ENCODE assay signal across 1 cellular context in the genomic region with DNA sequence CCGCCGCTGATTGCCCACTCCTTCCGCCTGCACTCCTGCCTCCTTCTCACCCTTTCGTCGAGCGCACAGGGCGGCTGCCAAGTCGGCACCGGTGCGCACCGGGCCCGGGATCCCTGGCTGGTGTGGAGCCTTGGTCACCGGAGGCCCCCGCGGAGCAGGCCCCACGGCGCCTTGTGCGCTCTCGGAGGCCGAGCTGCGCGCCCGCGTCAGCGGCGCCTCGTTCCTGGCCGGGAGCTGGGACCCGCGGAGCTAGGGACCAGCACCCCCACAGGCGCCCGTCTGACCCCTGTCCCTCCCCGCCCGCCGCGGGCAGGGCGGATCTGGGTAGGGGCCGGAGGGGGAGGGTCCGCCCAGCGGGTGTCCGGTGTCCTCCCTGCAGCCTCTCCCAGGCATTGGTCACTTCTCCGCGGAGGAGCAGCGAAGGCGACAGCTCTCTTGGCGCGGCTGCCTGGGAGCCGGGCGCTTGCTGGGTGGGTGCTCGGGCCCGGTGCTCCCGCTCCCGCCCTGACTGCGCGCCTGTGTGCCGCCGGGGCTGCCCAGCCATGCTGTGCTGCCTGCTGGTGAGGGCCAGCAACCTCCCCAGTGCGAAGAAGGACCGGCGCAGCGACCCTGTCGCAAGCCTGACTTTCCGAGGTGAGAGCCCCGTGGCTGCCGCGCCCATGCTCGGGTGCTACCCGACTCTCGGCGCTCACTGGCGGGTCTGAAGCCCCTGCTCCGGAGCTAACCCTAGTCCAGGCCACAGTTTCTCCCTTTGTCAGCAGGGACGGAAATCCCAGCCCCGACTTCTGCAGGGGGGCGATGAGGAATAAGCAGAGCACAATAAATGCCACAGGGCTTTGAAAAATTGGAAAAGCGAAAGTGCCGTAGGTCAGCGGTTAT.
TF ChIP-seq lines count a peak whose summit lies in the region.

No MANE protein-coding gene starts in this region.

TF ChIP-seq in HepG2, 621 proteins besides CTCF, POLR2A, EP300 and RAD21 (continued from another document and continues in another):
- TF ChIP-seq, protein P1, sequence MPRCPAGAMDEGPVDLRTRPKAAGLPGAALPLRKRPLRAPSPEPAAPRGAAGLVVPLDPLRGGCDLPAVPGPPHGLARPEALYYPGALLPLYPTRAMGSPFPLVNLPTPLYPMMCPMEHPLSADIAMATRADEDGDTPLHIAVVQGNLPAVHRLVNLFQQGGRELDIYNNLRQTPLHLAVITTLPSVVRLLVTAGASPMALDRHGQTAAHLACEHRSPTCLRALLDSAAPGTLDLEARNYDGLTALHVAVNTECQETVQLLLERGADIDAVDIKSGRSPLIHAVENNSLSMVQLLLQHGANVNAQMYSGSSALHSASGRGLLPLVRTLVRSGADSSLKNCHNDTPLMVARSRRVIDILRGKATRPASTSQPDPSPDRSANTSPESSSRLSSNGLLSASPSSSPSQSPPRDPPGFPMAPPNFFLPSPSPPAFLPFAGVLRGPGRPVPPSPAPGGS (CRISPR knock-in tag; IDR thresholded peaks at IDR 0.05), result peak; percentile 34; the same call in 1 of the 2 replicates
- 0 out of 2 replicates have a peak, but pooled peaks have one; percentile 29 for TF ChIP-seq ZNF124 (CRISPR knock-in tag; IDR thresholded peaks at IDR 0.05)
- TF ChIP-seq, protein P2, sequence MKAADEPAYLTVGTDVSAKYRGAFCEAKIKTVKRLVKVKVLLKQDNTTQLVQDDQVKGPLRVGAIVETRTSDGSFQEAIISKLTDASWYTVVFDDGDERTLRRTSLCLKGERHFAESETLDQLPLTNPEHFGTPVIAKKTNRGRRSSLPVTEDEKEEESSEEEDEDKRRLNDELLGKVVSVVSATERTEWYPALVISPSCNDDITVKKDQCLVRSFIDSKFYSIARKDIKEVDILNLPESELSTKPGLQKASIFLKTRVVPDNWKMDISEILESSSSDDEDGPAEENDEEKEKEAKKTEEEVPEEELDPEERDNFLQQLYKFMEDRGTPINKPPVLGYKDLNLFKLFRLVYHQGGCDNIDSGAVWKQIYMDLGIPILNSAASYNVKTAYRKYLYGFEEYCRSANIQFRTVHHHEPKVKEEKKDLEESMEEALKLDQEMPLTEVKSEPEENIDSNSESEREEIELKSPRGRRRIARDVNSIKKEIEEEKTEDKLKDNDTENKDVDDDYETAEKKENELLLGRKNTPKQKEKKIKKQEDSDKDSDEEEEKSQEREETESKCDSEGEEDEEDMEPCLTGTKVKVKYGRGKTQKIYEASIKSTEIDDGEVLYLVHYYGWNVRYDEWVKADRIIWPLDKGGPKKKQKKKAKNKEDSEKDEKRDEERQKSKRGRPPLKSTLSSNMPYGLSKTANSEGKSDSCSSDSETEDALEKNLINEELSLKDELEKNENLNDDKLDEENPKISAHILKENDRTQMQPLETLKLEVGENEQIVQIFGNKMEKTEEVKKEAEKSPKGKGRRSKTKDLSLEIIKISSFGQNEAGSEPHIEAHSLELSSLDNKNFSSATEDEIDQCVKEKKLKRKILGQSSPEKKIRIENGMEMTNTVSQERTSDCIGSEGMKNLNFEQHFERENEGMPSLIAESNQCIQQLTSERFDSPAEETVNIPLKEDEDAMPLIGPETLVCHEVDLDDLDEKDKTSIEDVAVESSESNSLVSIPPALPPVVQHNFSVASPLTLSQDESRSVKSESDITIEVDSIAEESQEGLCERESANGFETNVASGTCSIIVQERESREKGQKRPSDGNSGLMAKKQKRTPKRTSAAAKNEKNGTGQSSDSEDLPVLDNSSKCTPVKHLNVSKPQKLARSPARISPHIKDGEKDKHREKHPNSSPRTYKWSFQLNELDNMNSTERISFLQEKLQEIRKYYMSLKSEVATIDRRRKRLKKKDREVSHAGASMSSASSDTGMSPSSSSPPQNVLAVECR (CRISPR knock-in tag; IDR thresholded peaks at IDR 0.05; ENCODE audit: borderline replicate concordance), result no peak; the same call in 1 of the 2 replicates
- no peak for TF ChIP-seq ZFP37 (CRISPR knock-in tag; IDR thresholded peaks at IDR 0.05; ENCODE audit: borderline replicate concordance)
- no peak for TF ChIP-seq ZBTB38 (CRISPR knock-in tag; IDR thresholded peaks at IDR 0.05)
- no peak for TF ChIP-seq ZNF773 (CRISPR knock-in tag; IDR thresholded peaks at IDR 0.05; ENCODE audit: borderline replicate concordance)
- TF ChIP-seq ZNF589 (CRISPR knock-in tag; conservative IDR thresholded peaks at IDR 0.05), result no peak
- no peak for TF ChIP-seq KAT7 (CRISPR knock-in tag; IDR thresholded peaks at IDR 0.05; ENCODE audit: borderline replicate concordance)
- TF ChIP-seq ZNF556 (CRISPR knock-in tag; IDR thresholded peaks at IDR 0.05; ENCODE audit: borderline replicate concordance), result 0 out of 2 replicates have a peak, but pooled peaks have one; percentile 34
- TF ChIP-seq, protein P3, sequence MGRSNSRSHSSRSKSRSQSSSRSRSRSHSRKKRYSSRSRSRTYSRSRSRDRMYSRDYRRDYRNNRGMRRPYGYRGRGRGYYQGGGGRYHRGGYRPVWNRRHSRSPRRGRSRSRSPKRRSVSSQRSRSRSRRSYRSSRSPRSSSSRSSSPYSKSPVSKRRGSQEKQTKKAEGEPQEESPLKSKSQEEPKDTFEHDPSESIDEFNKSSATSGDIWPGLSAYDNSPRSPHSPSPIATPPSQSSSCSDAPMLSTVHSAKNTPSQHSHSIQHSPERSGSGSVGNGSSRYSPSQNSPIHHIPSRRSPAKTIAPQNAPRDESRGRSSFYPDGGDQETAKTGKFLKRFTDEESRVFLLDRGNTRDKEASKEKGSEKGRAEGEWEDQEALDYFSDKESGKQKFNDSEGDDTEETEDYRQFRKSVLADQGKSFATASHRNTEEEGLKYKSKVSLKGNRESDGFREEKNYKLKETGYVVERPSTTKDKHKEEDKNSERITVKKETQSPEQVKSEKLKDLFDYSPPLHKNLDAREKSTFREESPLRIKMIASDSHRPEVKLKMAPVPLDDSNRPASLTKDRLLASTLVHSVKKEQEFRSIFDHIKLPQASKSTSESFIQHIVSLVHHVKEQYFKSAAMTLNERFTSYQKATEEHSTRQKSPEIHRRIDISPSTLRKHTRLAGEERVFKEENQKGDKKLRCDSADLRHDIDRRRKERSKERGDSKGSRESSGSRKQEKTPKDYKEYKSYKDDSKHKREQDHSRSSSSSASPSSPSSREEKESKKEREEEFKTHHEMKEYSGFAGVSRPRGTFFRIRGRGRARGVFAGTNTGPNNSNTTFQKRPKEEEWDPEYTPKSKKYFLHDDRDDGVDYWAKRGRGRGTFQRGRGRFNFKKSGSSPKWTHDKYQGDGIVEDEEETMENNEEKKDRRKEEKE (IDR thresholded peaks at IDR 0.05), result no peak
- TF ChIP-seq, protein P4, sequence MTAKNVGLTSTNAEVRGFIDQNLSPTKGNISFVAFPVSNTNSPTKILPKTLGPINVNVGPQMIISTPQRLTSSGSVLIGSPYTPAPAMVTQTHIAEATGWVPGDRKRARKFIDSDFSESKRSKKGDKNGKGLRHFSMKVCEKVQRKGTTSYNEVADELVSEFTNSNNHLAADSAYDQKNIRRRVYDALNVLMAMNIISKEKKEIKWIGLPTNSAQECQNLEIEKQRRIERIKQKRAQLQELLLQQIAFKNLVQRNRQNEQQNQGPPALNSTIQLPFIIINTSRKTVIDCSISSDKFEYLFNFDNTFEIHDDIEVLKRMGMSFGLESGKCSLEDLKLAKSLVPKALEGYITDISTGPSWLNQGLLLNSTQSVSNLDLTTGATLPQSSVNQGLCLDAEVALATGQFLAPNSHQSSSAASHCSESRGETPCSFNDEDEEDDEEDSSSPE (CRISPR knock-in tag; IDR thresholded peaks at IDR 0.05), result peak; percentile 40; the same call in 1 of the 2 replicates
- TF ChIP-seq, protein P5, sequence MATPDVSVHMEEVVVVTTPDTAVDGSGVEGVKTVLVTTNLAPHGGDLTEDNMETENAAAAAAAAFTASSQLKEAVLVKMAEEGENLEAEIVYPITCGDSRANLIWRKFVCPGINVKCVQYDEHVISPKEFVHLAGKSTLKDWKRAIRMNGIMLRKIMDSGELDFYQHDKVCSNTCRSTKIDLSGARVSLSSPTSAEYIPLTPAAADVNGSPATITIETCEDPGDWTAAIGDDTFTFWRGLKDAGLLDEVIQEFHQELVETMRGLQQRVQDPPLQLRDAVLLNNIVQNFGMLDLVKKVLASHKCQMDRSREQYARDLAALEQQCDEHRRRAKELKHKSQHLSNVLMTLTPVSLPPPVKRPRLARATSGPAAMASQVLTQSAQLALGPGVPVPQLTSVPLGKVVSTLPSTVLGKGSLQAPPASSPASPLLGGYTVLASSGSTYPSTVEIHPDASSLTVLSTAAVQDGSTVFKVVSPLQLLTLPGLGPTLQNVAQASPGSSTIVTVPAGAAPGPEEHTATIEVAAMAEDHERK (CRISPR knock-in tag; IDR thresholded peaks at IDR 0.05; ENCODE audit: low read depth), result no peak
- TF ChIP-seq NR3C1 (CRISPR knock-in tag; IDR thresholded peaks at IDR 0.05), result no peak
- TF ChIP-seq FIP1L1 (IDR thresholded peaks at IDR 0.05; ENCODE audit: borderline replicate concordance, insufficient read depth, low read depth, low read length), result no peak
- no peak for TF ChIP-seq ZNF383 (CRISPR knock-in tag; IDR thresholded peaks at IDR 0.05; ENCODE audit: borderline replicate concordance)
- no peak for TF ChIP-seq JDP2 (CRISPR knock-in tag; IDR thresholded peaks at IDR 0.05; ENCODE audit: borderline replicate concordance)
- TF ChIP-seq, protein P6, sequence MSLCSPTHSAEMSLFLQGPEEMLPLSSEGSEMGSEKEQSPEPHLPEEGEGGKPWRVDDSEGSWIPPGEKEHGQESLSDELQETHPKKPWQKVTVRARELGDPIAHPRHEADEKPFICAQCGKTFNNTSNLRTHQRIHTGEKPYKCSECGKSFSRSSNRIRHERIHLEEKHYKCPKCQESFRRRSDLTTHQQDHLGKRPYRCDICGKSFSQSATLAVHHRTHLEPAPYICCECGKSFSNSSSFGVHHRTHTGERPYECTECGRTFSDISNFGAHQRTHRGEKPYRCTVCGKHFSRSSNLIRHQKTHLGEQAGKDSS (CRISPR knock-in tag; IDR thresholded peaks at IDR 0.05; ENCODE audit: borderline replicate concordance, low read depth), result no peak
- TF ChIP-seq SOX6 (IDR thresholded peaks at IDR 0.05), result no peak
- no peak for TF ChIP-seq SOX6 (CRISPR knock-in tag; IDR thresholded peaks at IDR 0.05)
- no peak for TF ChIP-seq POGZ (CRISPR knock-in tag; IDR thresholded peaks at IDR 0.05)
- TF ChIP-seq, protein P7, sequence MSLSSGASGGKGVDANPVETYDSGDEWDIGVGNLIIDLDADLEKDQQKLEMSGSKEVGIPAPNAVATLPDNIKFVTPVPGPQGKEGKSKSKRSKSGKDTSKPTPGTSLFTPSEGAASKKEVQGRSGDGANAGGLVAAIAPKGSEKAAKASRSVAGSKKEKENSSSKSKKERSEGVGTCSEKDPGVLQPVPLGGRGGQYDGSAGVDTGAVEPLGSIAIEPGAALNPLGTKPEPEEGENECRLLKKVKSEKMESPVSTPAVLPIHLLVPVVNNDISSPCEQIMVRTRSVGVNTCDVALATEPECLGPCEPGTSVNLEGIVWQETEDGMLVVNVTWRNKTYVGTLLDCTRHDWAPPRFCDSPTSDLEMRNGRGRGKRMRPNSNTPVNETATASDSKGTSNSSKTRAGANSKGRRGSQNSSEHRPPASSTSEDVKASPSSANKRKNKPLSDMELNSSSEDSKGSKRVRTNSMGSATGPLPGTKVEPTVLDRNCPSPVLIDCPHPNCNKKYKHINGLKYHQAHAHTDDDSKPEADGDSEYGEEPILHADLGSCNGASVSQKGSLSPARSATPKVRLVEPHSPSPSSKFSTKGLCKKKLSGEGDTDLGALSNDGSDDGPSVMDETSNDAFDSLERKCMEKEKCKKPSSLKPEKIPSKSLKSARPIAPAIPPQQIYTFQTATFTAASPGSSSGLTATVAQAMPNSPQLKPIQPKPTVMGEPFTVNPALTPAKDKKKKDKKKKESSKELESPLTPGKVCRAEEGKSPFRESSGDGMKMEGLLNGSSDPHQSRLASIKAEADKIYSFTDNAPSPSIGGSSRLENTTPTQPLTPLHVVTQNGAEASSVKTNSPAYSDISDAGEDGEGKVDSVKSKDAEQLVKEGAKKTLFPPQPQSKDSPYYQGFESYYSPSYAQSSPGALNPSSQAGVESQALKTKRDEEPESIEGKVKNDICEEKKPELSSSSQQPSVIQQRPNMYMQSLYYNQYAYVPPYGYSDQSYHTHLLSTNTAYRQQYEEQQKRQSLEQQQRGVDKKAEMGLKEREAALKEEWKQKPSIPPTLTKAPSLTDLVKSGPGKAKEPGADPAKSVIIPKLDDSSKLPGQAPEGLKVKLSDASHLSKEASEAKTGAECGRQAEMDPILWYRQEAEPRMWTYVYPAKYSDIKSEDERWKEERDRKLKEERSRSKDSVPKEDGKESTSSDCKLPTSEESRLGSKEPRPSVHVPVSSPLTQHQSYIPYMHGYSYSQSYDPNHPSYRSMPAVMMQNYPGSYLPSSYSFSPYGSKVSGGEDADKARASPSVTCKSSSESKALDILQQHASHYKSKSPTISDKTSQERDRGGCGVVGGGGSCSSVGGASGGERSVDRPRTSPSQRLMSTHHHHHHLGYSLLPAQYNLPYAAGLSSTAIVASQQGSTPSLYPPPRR (CRISPR knock-in tag; IDR thresholded peaks at IDR 0.05; ENCODE audit: borderline replicate concordance), result no peak
- TF ChIP-seq ARNT2 (CRISPR knock-in tag; IDR thresholded peaks at IDR 0.05; ENCODE audit: low read depth), result peak; percentile 65; the same call in 1 of the 2 replicates
- no peak for TF ChIP-seq ZNF607 (CRISPR knock-in tag; IDR thresholded peaks at IDR 0.05; ENCODE audit: borderline replicate concordance)
- TF ChIP-seq ATRX (CRISPR knock-in tag; IDR thresholded peaks at IDR 0.05; ENCODE audit: borderline replicate concordance), result no peak
- no peak for TF ChIP-seq HHEX (CRISPR knock-in tag; IDR thresholded peaks at IDR 0.05)
- TF ChIP-seq NFIC (IDR thresholded peaks at IDR 0.05; ENCODE audit: low read length), result no peak
- no peak for TF ChIP-seq GZF1 (CRISPR knock-in tag; IDR thresholded peaks at IDR 0.05)
- TF ChIP-seq HNRNPLL (IDR thresholded peaks at IDR 0.05; ENCODE audit: low read depth, low read length, poor library complexity, severe bottlenecking), result peak; percentile 40
- TF ChIP-seq, protein P8, sequence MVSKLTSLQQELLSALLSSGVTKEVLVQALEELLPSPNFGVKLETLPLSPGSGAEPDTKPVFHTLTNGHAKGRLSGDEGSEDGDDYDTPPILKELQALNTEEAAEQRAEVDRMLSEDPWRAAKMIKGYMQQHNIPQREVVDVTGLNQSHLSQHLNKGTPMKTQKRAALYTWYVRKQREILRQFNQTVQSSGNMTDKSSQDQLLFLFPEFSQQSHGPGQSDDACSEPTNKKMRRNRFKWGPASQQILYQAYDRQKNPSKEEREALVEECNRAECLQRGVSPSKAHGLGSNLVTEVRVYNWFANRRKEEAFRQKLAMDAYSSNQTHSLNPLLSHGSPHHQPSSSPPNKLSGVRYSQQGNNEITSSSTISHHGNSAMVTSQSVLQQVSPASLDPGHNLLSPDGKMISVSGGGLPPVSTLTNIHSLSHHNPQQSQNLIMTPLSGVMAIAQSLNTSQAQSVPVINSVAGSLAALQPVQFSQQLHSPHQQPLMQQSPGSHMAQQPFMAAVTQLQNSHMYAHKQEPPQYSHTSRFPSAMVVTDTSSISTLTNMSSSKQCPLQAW (CRISPR knock-in tag; IDR thresholded peaks at IDR 0.05), result no peak
- TF ChIP-seq MED1 (CRISPR knock-in tag; IDR thresholded peaks at IDR 0.05), result no peak
- no peak for TF ChIP-seq ZNF10 (CRISPR knock-in tag; IDR thresholded peaks at IDR 0.05; ENCODE audit: borderline replicate concordance, low read depth)
- TF ChIP-seq, protein P9, sequence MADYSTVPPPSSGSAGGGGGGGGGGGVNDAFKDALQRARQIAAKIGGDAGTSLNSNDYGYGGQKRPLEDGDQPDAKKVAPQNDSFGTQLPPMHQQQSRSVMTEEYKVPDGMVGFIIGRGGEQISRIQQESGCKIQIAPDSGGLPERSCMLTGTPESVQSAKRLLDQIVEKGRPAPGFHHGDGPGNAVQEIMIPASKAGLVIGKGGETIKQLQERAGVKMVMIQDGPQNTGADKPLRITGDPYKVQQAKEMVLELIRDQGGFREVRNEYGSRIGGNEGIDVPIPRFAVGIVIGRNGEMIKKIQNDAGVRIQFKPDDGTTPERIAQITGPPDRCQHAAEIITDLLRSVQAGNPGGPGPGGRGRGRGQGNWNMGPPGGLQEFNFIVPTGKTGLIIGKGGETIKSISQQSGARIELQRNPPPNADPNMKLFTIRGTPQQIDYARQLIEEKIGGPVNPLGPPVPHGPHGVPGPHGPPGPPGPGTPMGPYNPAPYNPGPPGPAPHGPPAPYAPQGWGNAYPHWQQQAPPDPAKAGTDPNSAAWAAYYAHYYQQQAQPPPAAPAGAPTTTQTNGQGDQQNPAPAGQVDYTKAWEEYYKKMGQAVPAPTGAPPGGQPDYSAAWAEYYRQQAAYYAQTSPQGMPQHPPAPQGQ (CRISPR knock-in tag; IDR thresholded peaks at IDR 0.05; ENCODE audit: borderline replicate concordance), result no peak
